In genomic region chr17:68573338-68573737, GRCh38 we compare ENCODE assay signal across 28 cellular contexts. TPM values are rescaled to one million over a fixed set of nuclear protein-coding genes. Genes with fewer than 3 reads are reported as not detected.
"Had no signal": no experiment of that assay in that cellular context is flagged by ENCODE, and none has a peak within 500 bp of the region (broad histone marks: within the 10 kb centered on the region; RNA-seq: fewer than 3 reads in every experiment).

No MANE protein-coding gene starts in this region.

- H3K36me3 Mint-ChIP-seq: naive thymus-derived CD8-positive, alpha-beta T cell had no signal

- H3K4me1 Mint-ChIP-seq: neural crest cell; stimulated activated naive B cell treated with anti-CD40 and anti-IgM and Interleukin-4, amounts not matched to agents 10 μg/mL and 1 μg/mL and 100 μg/mL, for 72 hours had no signal

- ATAC-seq: left cardiac atrium; left lobe of liver; lower lobe of right lung; naive thymus-derived CD8-positive, alpha-beta T cell; sciatic nerve; stimulated activated naive B cell treated with anti-CD40 and anti-IgM and Interleukin-4, amounts not matched to agents 10 μg/mL and 1 μg/mL and 100 μg/mL, for 72 hours; stimulated activated naive CD8-positive, alpha-beta T cell treated with anti-CD3 and anti-CD28 coated beads, Interleukin-15, Interleukin-2, amounts not matched to agents 100 U/mL and 50 U/mL, for 24 hours; upper lobe of right lung had no signal

- H3K9me3 Mint-ChIP-seq: naive thymus-derived CD8-positive, alpha-beta T cell; nephron; neural crest cell; stimulated activated naive B cell treated with anti-CD40 and anti-IgM and Interleukin-4, amounts not matched to agents 10 μg/mL and 1 μg/mL and 100 μg/mL, for 72 hours had no signal

- H3K4me1 ChIP-seq: parathyroid adenoma, right atrium auricular region, tibial artery had no signal

- H3K36me3 ChIP-seq: lower lobe of right lung, right atrium auricular region, stomach, tibial artery, upper lobe of right lung had no signal

- H3K27me3 Mint-ChIP-seq: stimulated activated naive B cell treated with anti-CD40 and anti-IgM and Interleukin-4, amounts not matched to agents 10 μg/mL and 1 μg/mL and 100 μg/mL, for 72 hours had no signal

- H3K27ac ChIP-seq: lower lobe of right lung, parathyroid adenoma, right atrium auricular region, testis, tibial artery, upper lobe of right lung had no signal

- H3K9me3 ChIP-seq: lower lobe of right lung, right atrium auricular region, stomach, testis, tibial artery, upper lobe of right lung had no signal

- H3K4me3 Mint-ChIP-seq: naive thymus-derived CD8-positive, alpha-beta T cell; nephron; neural crest cell; stimulated activated naive B cell treated with anti-CD40 and anti-IgM and Interleukin-4, amounts not matched to agents 10 μg/mL and 1 μg/mL and 100 μg/mL, for 72 hours had no signal

- H3K27ac Mint-ChIP-seq: nephron; stimulated activated naive B cell treated with anti-CD40 and anti-IgM and Interleukin-4, amounts not matched to agents 10 μg/mL and 1 μg/mL and 100 μg/mL, for 72 hours had no signal

- DNase-seq: hippocampal formation; kidney glomerular epithelial cell; left cardiac atrium; lower lobe of right lung; mammary epithelial cell; mesenchymal stem cell; naive thymus-derived CD8-positive, alpha-beta T cell; nucleus accumbens; stimulated activated CD4-positive, alpha-beta T cell treated with anti-CD3 and anti-CD28 coated beads, Interleukin-12 subunit alpha, Interleukin-12 subunit beta, amount 100 ng/mL, for 4 hours; stimulated activated CD4-positive, alpha-beta T cell treated with anti-CD3 and anti-CD28 coated beads, Interleukin-15, amount 100 ng/mL, for 24 hours; stimulated activated CD4-positive, alpha-beta T cell treated with anti-CD3 and anti-CD28 coated beads, Interleukin-2, amount 100 ng/mL, for 24 hours; stimulated activated CD4-positive, alpha-beta T cell treated with anti-CD3 and anti-CD28 coated beads, Interleukin-4, amount 100 ng/mL, for 1 hour; stimulated activated naive B cell treated with anti-CD40 and anti-IgM and Interleukin-4, amounts not matched to agents 10 μg/mL and 1 μg/mL and 100 μg/mL, for 72 hours; stimulated activated naive CD8-positive, alpha-beta T cell treated with anti-CD3 and anti-CD28 coated beads, Interleukin-15, Interleukin-2, amounts not matched to agents 100 U/mL and 50 U/mL, for 24 hours; stomach; testis; tibial artery; trophoblast cell; upper lobe of right lung had no signal

- H3K4me3 ChIP-seq: lower lobe of right lung, right atrium auricular region, skin epidermis, stomach, testis, tibial artery, upper lobe of right lung had no signal

- H3K27me3 ChIP-seq: right atrium auricular region, stomach, testis, tibial artery, upper lobe of right lung had no signal

RNA-seq across cellular contexts. Expression of gene FAM20A, which starts 27.8 kb away (rescaled TPM):
- total RNA-seq: naive thymus-derived CD8-positive, alpha-beta T cell; osteocyte; pulmonary artery endothelial cell had no signal
